Comparison of ENCODE assay signal across 16 cellular contexts in genomic region chr1:221606216-221606615, GRCh38.
"Had no signal": no experiment of that assay in that cellular context is flagged by ENCODE, and none has a peak within 500 bp of the region (broad histone marks: within the 10 kb centered on the region; RNA-seq: fewer than 3 reads in every experiment).

No MANE protein-coding gene starts in this region.

- H3K27me3 ChIP-seq: breast epithelium, foreskin keratinocyte, left lung had no signal

- FAIRE-seq: astrocyte, kidney had no signal

- H3K4me1 ChIP-seq: breast epithelium, left lung had no signal

- H3K27ac ChIP-seq: breast epithelium, coronary artery, foreskin keratinocyte, left lung had no signal

- DNase-seq: activated CD4-positive, CD25-positive, alpha-beta regulatory T cell treated with anti-CD3 and anti-CD28 coated beads, Interleukin-2, amount 50 U/mL, for 72 hours; activated CD8-positive, alpha-beta memory T cell treated with anti-CD3 and anti-CD28 coated beads for 24 hours; activated CD8-positive, alpha-beta memory T cell treated with anti-CD3 and anti-CD28 coated beads, Interleukin-2, amount 50 U/mL, for 48 hours; activated gamma-delta T cell; activated T-cell treated with anti-CD3 and anti-CD28 coated beads, Interleukin-2, amount 50 U/mL, for 48 hours; glutamatergic neuron; hypothalamus; kidney; left lung; mammary epithelial cell; stimulated activated CD4-positive, alpha-beta T cell treated with anti-CD3 and anti-CD28 coated beads, Interleukin-2, amount 100 ng/mL, for 24 hours; stimulated activated naive CD8-positive, alpha-beta T cell treated with anti-CD3 and anti-CD28 coated beads, Interleukin-15, Interleukin-2, amounts not matched to agents 100 U/mL and 50 U/mL, for 24 hours had no signal

- H3K4me3 ChIP-seq: breast epithelium, coronary artery, left lung had no signal

- H3K9me3 ChIP-seq: breast epithelium, left lung had no signal

- H3K36me3 ChIP-seq: breast epithelium, left lung had no signal
